Comparison of ENCODE assay signal across 9 cellular contexts in genomic region chr5:142432961-142433360, GRCh38.
DNase-seq lines count a peak whose midpoint lies in the region; ATAC-seq, FAIRE-seq and TF ChIP-seq lines count a peak whose summit lies in the region.
"Had no signal": no experiment of that assay in that cellular context is flagged by ENCODE, and none has a peak within 500 bp of the region (broad histone marks: within the 10 kb centered on the region; RNA-seq: fewer than 3 reads in every experiment).

No MANE protein-coding gene starts in this region.

- H3K36me3 ChIP-seq in H1 (ENCODE audit: control insufficient read depth in 2 of 4, insufficient read depth in 4 of 4, low read length in 3 of 4) (no peaks in the 10 kb centered on the region), stomach (no peaks in the 10 kb centered on the region)

- H3K4me3 Mint-ChIP-seq in T-helper 17 cell (peak overlapping the region; percentile 79), H9 (no peak overlapping the region)

- no peak overlapping the region for H4K5ac ChIP-seq in H1 (ENCODE audit: insufficient read length, low read depth, low read length)
- H4K5ac ChIP-seq in H9 (ENCODE audit: insufficient read length, low read depth, low read length): no peak overlapping the region

- H3K27ac Mint-ChIP-seq in T-helper 17 cell: peak overlapping the region; percentile 97
- no peak overlapping the region for H3K27ac Mint-ChIP-seq in H9

- H3K79me2 ChIP-seq in H1 (ENCODE audit: control insufficient read depth in 1 of 2, insufficient read depth in 2 of 2, low read length in 2 of 2): no peaks in the 10 kb centered on the region
- no peaks in the 10 kb centered on the region for H3K79me2 ChIP-seq in H9 (ENCODE audit: insufficient read depth, low read length)

- TF ChIP-seq RAD21 in H1 (IDR thresholded peaks at IDR 0.05 in 1 of 2, conservative IDR thresholded peaks at IDR 0.05 in 1 of 2; ENCODE audit: low read depth in 2 of 2, low read length in 2 of 2): no peak

- CTCF ChIA-PET in H1 (lab: Charles Lee; ENCODE audit: partially characterized antibody): interaction anchor here (0.7 to 0.9 kb wide), 2 partner anchors 11 to 13 kb away, joined by 3 read pairs; no protein-coding TSS in a partner anchor

- peak; percentile 46 for DNase-seq in activated naive CD4-positive, alpha-beta T cell treated with Interleukin-2 at 50 U/mL for 16 hours
- no peak for DNase-seq in activated naive CD4-positive, alpha-beta T cell treated with anti-CD3 and anti-CD28 coated beads, Interleukin-2, amount 50 U/mL, for 16 hours
- DNase-seq in T-helper 17 cell (peak; percentile 24 to 46 (median 41)), H1 (ENCODE audit: low read depth in 1 of 2, low spot score in 2 of 2) (no peak), stomach (no peak), H9 (no peak), cerebellar cortex (ENCODE audit: low spot score) (no peak)
- DNase-seq: KBM-7 had no signal

- intact Hi-C loops in stomach (cut with DNase I; ENCODE audit: low total_unique reads): no loop called here

- H4K91ac ChIP-seq in H1 (replicated peaks; ENCODE audit: insufficient read length, low read length) (peak overlapping the region; percentile 63), H9 (ENCODE audit: insufficient read length, low read depth, low read length) (no peak overlapping the region)

- TF ChIP-seq POLR2A in H1 (IDR thresholded peaks at IDR 0.05; ENCODE audit: control extremely low read depth in 1 of 2, low read depth in 2 of 2, low read length in 2 of 2): no peak
- no peak for TF ChIP-seq POLR2A in stomach (IDR thresholded peaks at IDR 0.05)

- H3K14ac ChIP-seq in H1 (ENCODE audit: insufficient read length) (no peak overlapping the region), H9 (ENCODE audit: insufficient read depth, low read length) (no peak overlapping the region)

- no peaks in the 10 kb centered on the region for H3K9me3 ChIP-seq in T-helper 17 cell (ENCODE audit: control insufficient read depth, low read length, poor library complexity, severe bottlenecking)
- H3K9me3 ChIP-seq in H1 (ENCODE audit: insufficient read depth in 2 of 2, low read depth in 1 of 2, low read length in 1 of 2): no peaks in the 10 kb centered on the region
- no peaks in the 10 kb centered on the region for H3K9me3 ChIP-seq in stomach
- no peaks in the 10 kb centered on the region for H3K9me3 ChIP-seq in H9 (ENCODE audit: control insufficient read depth, low read depth, low read length)

- POLR2A ChIA-PET in H1 (lab: Charles Lee; ENCODE audit: partially characterized antibody): no interaction called here

- TF ChIP-seq CTCF in H1 (IDR thresholded peaks at IDR 0.05; ENCODE audit: control extremely low read depth in 1 of 3, insufficient read depth in 1 of 3, low read depth in 1 of 3, low read length in 3 of 3): no peak
- no peak for TF ChIP-seq CTCF in stomach (IDR thresholded peaks at IDR 0.05)
- no peak for TF ChIP-seq CTCF in H9 (conservative IDR thresholded peaks at IDR 0.05)

- H3K4me1 ChIP-seq in H1 (replicated peaks in 1 of 4; ENCODE audit: control insufficient read depth in 3 of 4, insufficient read depth in 4 of 4, low read length in 3 of 4) (peaks cover 2 to 9% (median 6%) of the 10 kb centered on the region in 4 experiments; a peak in 5 of 7 replicates), stomach (peaks cover 0 to 25% (median 16%) of the 10 kb centered on the region in 4 donors), H9 (ENCODE audit: insufficient read depth, low read length) (peaks cover 6% of the 10 kb centered on the region; the same call in 1 of the 2 replicates)

- H3K36me3 Mint-ChIP-seq in T-helper 17 cell (ENCODE audit: low read depth) (no peaks in the 10 kb centered on the region), H9 (ENCODE audit: insufficient read depth in 1 of 3, low read depth in 3 of 3) (no peaks in the 10 kb centered on the region)

- H3K56ac ChIP-seq in H1 (replicated peaks; ENCODE audit: insufficient read length, low read depth, low read length) (no peak overlapping the region), H9 (ENCODE audit: insufficient read length, low read depth, low read length) (no peak overlapping the region)

- H3T11ph ChIP-seq in H9 (ENCODE audit: low read length): no peak overlapping the region

- no peak for FAIRE-seq in H1 (lab: Jason Lieb, UNC)

- no peaks in the 10 kb centered on the region for H3K9me3 Mint-ChIP-seq in H9

- peaks cover 0 to 2% (median under 1%) of the 10 kb centered on the region in 4 experiments; a peak in 2 of 7 replicates for H3K27me3 ChIP-seq in H1 (replicated peaks in 1 of 4; ENCODE audit: control insufficient read depth in 3 of 4, extremely low read depth in 1 of 4, insufficient read depth in 3 of 4, low read length in 3 of 4)
- no peaks in the 10 kb centered on the region for H3K27me3 ChIP-seq in stomach
- H3K27me3 ChIP-seq in H9 (ENCODE audit: insufficient read depth, low read length): no peaks in the 10 kb centered on the region

- H4K8ac ChIP-seq in H1 (ENCODE audit: extremely low read depth, insufficient read depth, low read length): no peak overlapping the region
- no peak overlapping the region for H4K8ac ChIP-seq in H9 (replicated peaks; ENCODE audit: insufficient read length, low read depth, low read length)

- peak overlapping the region; percentile 97; the same call in 1 of the 2 replicates for H2BK15ac ChIP-seq in H1 (ENCODE audit: low read length)
- no peak overlapping the region for H2BK15ac ChIP-seq in H9 (ENCODE audit: low read depth, low read length)

- H3K27me3 Mint-ChIP-seq in T-helper 17 cell (no peaks in the 10 kb centered on the region), H9 (ENCODE audit: low read depth) (no peaks in the 10 kb centered on the region)

- peak overlapping the region; percentile 58 for H3K4ac ChIP-seq in H1 (replicated peaks; ENCODE audit: insufficient read length, low read depth, low read length)
- no peak overlapping the region for H3K4ac ChIP-seq in H9 (ENCODE audit: low read depth, low read length)

- H3K79me1 ChIP-seq in H1 (ENCODE audit: low read depth, low read length): no peaks in the 10 kb centered on the region
- H3K79me1 ChIP-seq in H9 (ENCODE audit: insufficient read depth, low read depth, low read length, poor library complexity, severe bottlenecking): no peaks in the 10 kb centered on the region

- no peaks in the 10 kb centered on the region for H4K20me1 ChIP-seq in H1 (replicated peaks in 1 of 2; ENCODE audit: control insufficient read depth in 1 of 2, insufficient read depth in 2 of 2, low read length in 2 of 2)
- no peaks in the 10 kb centered on the region for H4K20me1 ChIP-seq in H9 (ENCODE audit: control insufficient read depth, insufficient read depth, insufficient read length)

- H3K23me2 ChIP-seq in H1 (ENCODE audit: low read depth, low read length) (no peaks in the 10 kb centered on the region), H9 (ENCODE audit: insufficient read length, low read depth, low read length, poor library complexity, severe bottlenecking) (no peaks in the 10 kb centered on the region)

- H2BK5ac ChIP-seq in H1 (ENCODE audit: low read depth, low read length) (peak overlapping the region; percentile 74; the same call in 1 of the 2 replicates), H9 (ENCODE audit: insufficient read length, low read length) (no peak overlapping the region)

- H2AFZ ChIP-seq in H1 (ENCODE audit: low read length) (no peak overlapping the region), H9 (ENCODE audit: low read length) (no peak overlapping the region)

- no peak overlapping the region for H3K4me3 ChIP-seq in H1 (ENCODE audit: extremely low read depth in 1 of 4, insufficient read depth in 2 of 4, low read depth in 3 of 4, low read length in 4 of 4)
- no peak overlapping the region for H3K4me3 ChIP-seq in stomach

- H3K27ac ChIP-seq in H1 (ENCODE audit: low read depth, low read length): no peak overlapping the region
- peak overlapping the region in 3 of 5 donors; percentile 41 to 54 (median 42) for H3K27ac ChIP-seq in stomach
- no peak overlapping the region for H3K27ac ChIP-seq in H9 (ENCODE audit: insufficient read length, low read depth, low read length)

- H2BK20ac ChIP-seq in H1 (ENCODE audit: low read length) (peak overlapping the region; percentile 98), H9 (ENCODE audit: low read depth, low read length, poor library complexity, severe bottlenecking) (no peak overlapping the region)

- H2AK5ac ChIP-seq in H1 (ENCODE audit: low read depth, low read length): peak overlapping the region; percentile 87; the same call in 1 of the 2 replicates
- H2AK5ac ChIP-seq in H9 (ENCODE audit: insufficient read length, low read length): no peak overlapping the region

- H3K4me1 Mint-ChIP-seq in T-helper 17 cell (peaks cover 47% of the 10 kb centered on the region), H9 (peaks cover 24 to 26% of the 10 kb centered on the region in 2 experiments)

- H3K4me2 ChIP-seq in H1 (ENCODE audit: insufficient read depth in 1 of 2, low read depth in 2 of 2, low read length in 2 of 2) (no peak overlapping the region), H9 (ENCODE audit: insufficient read depth, insufficient read length, low read length) (no peak overlapping the region)

- 83% methylated on average over 2 of the region's 2 CpGs; no CpG with 5 or more reads in 1 of the 2 experiments for WGBS in H1 (ENCODE audit: extremely low coverage in 1 of 2, insufficient coverage in 1 of 2, insufficient read length in 1 of 2, insufficient replicate concordance in 2 of 2, low coverage in 1 of 2, low lambda C conversion rate in 2 of 2, missing lambda C conversion rate in 1 of 2), 2 experiments
- 19 to 44% (median 32%) methylated on average over 2 of the region's 2 CpGs for WGBS in stomach, 5 donors
- no CpG with 5 or more reads among the region's 2 CpGs for WGBS in H9 (ENCODE audit: extremely low coverage, insufficient read length, low lambda C conversion rate)

- H2BK120ac ChIP-seq in H1 (replicated peaks; ENCODE audit: low read depth, low read length) (peak overlapping the region; percentile 3), H9 (ENCODE audit: low read depth, low read length, poor library complexity, severe bottlenecking) (no peak overlapping the region)

- no peak overlapping the region for H3K23ac ChIP-seq in H1 (ENCODE audit: insufficient read length)
- no peak overlapping the region for H3K23ac ChIP-seq in H9 (ENCODE audit: insufficient read length, low read depth, low read length)

- peak; percentile 92 for ATAC-seq in T-helper 17 cell
- ATAC-seq in GM19455 (IDR thresholded peaks at IDR 0.05; ENCODE audit: unreplicated experiment): no peak

- H3K9ac ChIP-seq in H1 (replicated peaks in 1 of 4; ENCODE audit: extremely low read depth in 1 of 4, low read depth in 3 of 4, low read length in 3 of 4): no peak overlapping the region
- no peak overlapping the region for H3K9ac ChIP-seq in H9 (ENCODE audit: extremely low read depth, insufficient read length, low read length)

- H2BK12ac ChIP-seq in H1 (ENCODE audit: low read depth, low read length) (peak overlapping the region; percentile 93; the same call in 1 of the 2 replicates), H9 (ENCODE audit: insufficient read length, low read depth, low read length) (no peak overlapping the region)

- no peak for TF ChIP-seq EP300 in H1 (IDR thresholded peaks at IDR 0.05; ENCODE audit: borderline replicate concordance in 1 of 2, low read depth in 2 of 2, low read length in 2 of 2)
- no peak for TF ChIP-seq EP300 in stomach (IDR thresholded peaks at IDR 0.05)

- H3K18ac ChIP-seq in H1 (ENCODE audit: extremely low read depth, low read length): peak overlapping the region; percentile 22; the same call in 1 of the 2 replicates
- no peak overlapping the region for H3K18ac ChIP-seq in H9 (ENCODE audit: insufficient read length, low read depth, low read length)

Comparison
In these comparisons a context has a peak if more than half of its experiments do, and no peak if none do; other contexts are left out.
1. DNase-seq: peak in activated naive CD4-positive, alpha-beta T cell treated with Interleukin-2 at 50 U/mL for 16 hours (single experiment) and T-helper 17 cell (3 of 3); none in activated naive CD4-positive, alpha-beta T cell treated with anti-CD3 and anti-CD28 coated beads, Interleukin-2, amount 50 U/mL, for 16 hours (single experiment), H1 (0 of 2), stomach (single experiment), H9 (single experiment) and cerebellar cortex (single experiment).
2. H3K27ac ChIP-seq: peak in stomach (3 of 5); none in H1 (single experiment) and H9 (single experiment).